13 cellular contexts compared by ENCODE assay signal in the genomic region with DNA sequence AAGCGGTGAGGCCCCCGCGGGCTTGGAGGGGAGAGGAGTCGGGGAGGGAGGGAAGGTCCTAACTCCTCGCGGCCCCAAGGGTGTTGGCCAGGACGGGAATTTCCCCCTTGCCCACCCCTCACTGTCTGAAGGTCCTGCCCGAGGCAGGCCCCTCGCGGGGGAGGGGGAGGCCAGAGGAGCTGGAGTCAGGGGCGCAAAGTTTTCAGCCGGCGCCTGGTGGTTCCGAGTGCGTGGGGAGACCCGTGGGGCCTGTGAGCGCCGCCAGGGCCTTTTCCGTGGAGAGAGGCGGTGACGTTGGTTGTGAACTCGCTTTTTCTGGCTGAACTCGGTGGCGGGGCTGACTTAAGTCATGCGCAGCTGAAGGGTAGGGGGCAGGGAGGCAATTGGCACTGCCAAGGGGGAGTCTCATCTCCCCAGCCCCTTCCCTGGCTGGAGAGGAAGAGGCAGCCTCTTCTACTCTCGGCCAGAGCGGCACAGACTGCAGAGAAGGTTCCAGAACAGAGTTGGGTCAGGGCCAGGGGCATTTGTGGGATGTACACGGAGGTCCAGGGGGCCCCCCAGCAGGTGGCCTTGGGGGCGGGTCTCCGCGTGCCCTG. TPM values are rescaled to one million over a fixed set of nuclear protein-coding genes. Genes with fewer than 3 reads are reported as not detected.
DNase-seq lines count a peak whose midpoint lies in the region; ATAC-seq, FAIRE-seq and TF ChIP-seq lines count a peak whose summit lies in the region.
"Had no signal": no experiment of that assay in that cellular context is flagged by ENCODE, and none has a peak within 500 bp of the region (broad histone marks: within the 10 kb centered on the region; RNA-seq: fewer than 3 reads in every experiment).

No MANE protein-coding gene starts in this region.

- peak overlapping the region; percentile 15 for H4K91ac ChIP-seq in H1 (replicated peaks; ENCODE audit: insufficient read length, low read length)

- H3K27ac Mint-ChIP-seq in mesothelial cell of epicardium = peak overlapping the region; percentile 47

- peak; percentile 39 for DNase-seq in NCI-H2227 (lab: John Stamatoyannopoulos, UW; ENCODE audit: unreplicated experiment)
- DNase-seq in NCI-H2227 treated with DMSO at 0.1 percent for 48 hours (lab: John Stamatoyannopoulos, UW) = no peak
- DNase-seq in H1 (ENCODE audit: low read depth in 1 of 2, low spot score in 2 of 2) = no peak
- no peak for DNase-seq in mesothelial cell of epicardium (ENCODE audit: low spot score in 2 of 2, unreplicated experiment in 2 of 2)
- DNase-seq in thyroid gland = no peak
- no peak for DNase-seq in mesenteric fat pad (ENCODE audit: low spot score)
- DNase-seq: 8988T had no signal

- H3K9me3 Mint-ChIP-seq in mesothelial cell of epicardium = no peaks in the 10 kb centered on the region

- no peak overlapping the region for H2AK5ac ChIP-seq in H1 (ENCODE audit: low read depth, low read length)

- peaks cover 3% of the 10 kb centered on the region; the same call in 1 of the 2 replicates for H3K23me2 ChIP-seq in H1 (ENCODE audit: low read depth, low read length)

- CTCF ChIA-PET in H1 (lab: Charles Lee; ENCODE audit: partially characterized antibody) = interaction anchor here (1.0 kb wide), 1 partner anchor 9 kb away, joined by 3 read pairs; no protein-coding TSS in a partner anchor

- intact Hi-C loops in thyroid gland (cut with DNase I) = no loop called here

- no peak for FAIRE-seq in H1 (lab: Jason Lieb, UNC)
- FAIRE-seq: colon, HTR-8/SVneo had no signal

- H3K18ac ChIP-seq in H1 (ENCODE audit: extremely low read depth, low read length) = peak overlapping the region; percentile 60

- H2BK20ac ChIP-seq in H1 (ENCODE audit: low read length) = no peak overlapping the region

- no peak overlapping the region for H2AFZ ChIP-seq in H1 (ENCODE audit: low read length)

- peaks cover 32% of the 10 kb centered on the region for H3K27me3 Mint-ChIP-seq in mesothelial cell of epicardium (ENCODE audit: low read depth)

- H3K36me3 ChIP-seq in H1 (ENCODE audit: control insufficient read depth in 2 of 4, insufficient read depth in 4 of 4, low read length in 3 of 4) = no peaks in the 10 kb centered on the region
- H3K36me3 ChIP-seq in thyroid gland = no peaks in the 10 kb centered on the region

- H4K8ac ChIP-seq in H1 (ENCODE audit: extremely low read depth, insufficient read depth, low read length) = no peak overlapping the region; the same call in 1 of the 2 replicates

- peak overlapping the region; percentile 60 for H3K4me3 Mint-ChIP-seq in mesothelial cell of epicardium

- peaks cover 8 to 22% of the 10 kb centered on the region in 2 experiments for H4K20me1 ChIP-seq in H1 (replicated peaks in 1 of 2; ENCODE audit: control insufficient read depth in 1 of 2, insufficient read depth in 2 of 2, low read length in 2 of 2)

- no peak overlapping the region for H2BK5ac ChIP-seq in H1 (ENCODE audit: low read depth, low read length)

- WGBS in H1 (ENCODE audit: extremely low coverage in 1 of 2, insufficient coverage in 1 of 2, insufficient read length in 1 of 2, insufficient replicate concordance in 2 of 2, low coverage in 1 of 2, low lambda C conversion rate in 2 of 2, missing lambda C conversion rate in 1 of 2), 2 experiments = 28% methylated on average over 27 of the region's 31 CpGs; no CpG with 5 or more reads in 1 of the 2 experiments
- WGBS in thyroid gland, 2 donors = 30 to 39% methylated on average over 22 to 26 of the region's 31 CpGs

- no peak overlapping the region for H3K27ac ChIP-seq in H1 (ENCODE audit: low read depth, low read length)
- H3K27ac ChIP-seq in thyroid gland = peak overlapping the region in 2 of 3 donors; percentile 7 to 65

- TF ChIP-seq CTCF in H1 (IDR thresholded peaks at IDR 0.05; ENCODE audit: control extremely low read depth in 1 of 3, insufficient read depth in 1 of 3, low read depth in 1 of 3, low read length in 3 of 3) (no peak), mesothelial cell of epicardium (IDR thresholded peaks at IDR 0.05; ENCODE audit: unreplicated experiment) (no peak), thyroid gland (IDR thresholded peaks at IDR 0.05) (no peak)

- no peak overlapping the region for H3K56ac ChIP-seq in H1 (replicated peaks; ENCODE audit: insufficient read length, low read depth, low read length)

- TF ChIP-seq EP300 in H1 (IDR thresholded peaks at IDR 0.05; ENCODE audit: borderline replicate concordance in 1 of 2, low read depth in 2 of 2, low read length in 2 of 2) = no peak

- H3K4me3 ChIP-seq in H1 (ENCODE audit: extremely low read depth in 1 of 4, insufficient read depth in 2 of 4, low read depth in 3 of 4, low read length in 4 of 4) (peak overlapping the region; percentile 21 to 65 (median 32); a peak in 6 of 8 replicates), thyroid gland (replicated peaks in 1 of 3) (peak overlapping the region in 1 of 3 donors; percentile 28)

- H3K4me1 Mint-ChIP-seq in mesothelial cell of epicardium = peaks cover 18% of the 10 kb centered on the region

- TF ChIP-seq POLR2A in H1 (IDR thresholded peaks at IDR 0.05; ENCODE audit: control extremely low read depth in 1 of 2, low read depth in 2 of 2, low read length in 2 of 2) = no peak
- TF ChIP-seq POLR2A in thyroid gland (IDR thresholded peaks at IDR 0.05) = no peak

- ATAC-seq in HG03571 (IDR thresholded peaks at IDR 0.05; ENCODE audit: unreplicated experiment) = no peak
- ATAC-seq in HG03521 (IDR thresholded peaks at IDR 0.05; ENCODE audit: unreplicated experiment) = no peak

- H3K9me3 ChIP-seq in H1 (ENCODE audit: insufficient read depth in 2 of 2, low read depth in 1 of 2, low read length in 1 of 2) (no peaks in the 10 kb centered on the region), thyroid gland (no peaks in the 10 kb centered on the region)

- H3K14ac ChIP-seq in H1 (ENCODE audit: insufficient read length) = no peak overlapping the region

- H3K9ac ChIP-seq in H1 (replicated peaks in 1 of 4; ENCODE audit: extremely low read depth in 1 of 4, low read depth in 3 of 4, low read length in 3 of 4) = no peak overlapping the region

- TF ChIP-seq RAD21 in H1 (IDR thresholded peaks at IDR 0.05 in 1 of 2, conservative IDR thresholded peaks at IDR 0.05 in 1 of 2; ENCODE audit: low read depth in 2 of 2, low read length in 2 of 2) = no peak

- H3K4ac ChIP-seq in H1 (replicated peaks; ENCODE audit: insufficient read length, low read depth, low read length) = no peak overlapping the region

- no peak overlapping the region for H3K23ac ChIP-seq in H1 (ENCODE audit: insufficient read length)

- H4K5ac ChIP-seq in H1 (ENCODE audit: insufficient read length, low read depth, low read length) = no peak overlapping the region

- peaks cover 0 to 26% of the 10 kb centered on the region in 2 experiments; a peak in 1 of 4 replicates for H3K79me2 ChIP-seq in H1 (ENCODE audit: control insufficient read depth in 1 of 2, insufficient read depth in 2 of 2, low read length in 2 of 2)

- H2BK12ac ChIP-seq in H1 (ENCODE audit: low read depth, low read length) = no peak overlapping the region

- H3K79me1 ChIP-seq in H1 (ENCODE audit: low read depth, low read length) = peaks cover 9% of the 10 kb centered on the region

- no peak overlapping the region for H2BK120ac ChIP-seq in H1 (replicated peaks; ENCODE audit: low read depth, low read length)

- peaks cover 0 to 18% (median 14%) of the 10 kb centered on the region in 4 experiments; a peak in 5 of 7 replicates for H3K4me1 ChIP-seq in H1 (replicated peaks in 1 of 4; ENCODE audit: control insufficient read depth in 3 of 4, insufficient read depth in 4 of 4, low read length in 3 of 4)
- peaks cover 7 to 28% of the 10 kb centered on the region in 2 donors for H3K4me1 ChIP-seq in thyroid gland

- H3K4me2 ChIP-seq in H1 (ENCODE audit: insufficient read depth in 1 of 2, low read depth in 2 of 2, low read length in 2 of 2) = peak overlapping the region; percentile 46 to 63

- no peak overlapping the region for H2BK15ac ChIP-seq in H1 (ENCODE audit: low read length)

- H3K27me3 ChIP-seq in H1 (replicated peaks in 1 of 4; ENCODE audit: control insufficient read depth in 3 of 4, extremely low read depth in 1 of 4, insufficient read depth in 3 of 4, low read length in 3 of 4) (peaks cover 0 to 4% (median 0%) of the 10 kb centered on the region in 4 experiments; a peak in 1 of 7 replicates), thyroid gland (no peaks in the 10 kb centered on the region)

- POLR2A ChIA-PET in H1 (lab: Charles Lee; ENCODE audit: partially characterized antibody) = interaction anchor here (0.8 kb wide), 1 partner anchor 22 kb away, joined by 3 read pairs; no protein-coding TSS in a partner anchor

- H3K36me3 Mint-ChIP-seq in mesothelial cell of epicardium = no peaks in the 10 kb centered on the region

TF ChIP-seq in H1, 55 proteins besides CTCF, POLR2A, EP300 and RAD21 (continues in another document):
- TF ChIP-seq EGR1 (IDR thresholded peaks at IDR 0.05; ENCODE audit: borderline replicate concordance, low read depth, low read length) (no peak), RNF2 (IDR thresholded peaks at IDR 0.05; ENCODE audit: borderline replicate concordance, low read depth, low read length, missing control alignments, poor library complexity, severe bottlenecking) (no peak), POU5F1 (IDR thresholded peaks at IDR 0.05; ENCODE audit: low read depth, low read length) (no peak)

RNA-seq across cellular contexts. Expression of gene CACNA1H, which starts 1.5 kb away (rescaled TPM):
- 27.2 and 28.7 TPM in 2 replicates for total RNA-seq in H1 (2021; fragmentation: NEBNext Ultra II Directional; extraction: Animal tissue kit (Norgen Biotek cat#: 25700))
- polyA plus RNA-seq in H1 (2011; rRNA removed) = 14.0 and 27.4 TPM in 2 replicates
- polyA plus RNA-seq in H1 (2011; cell fraction: cytosol; rRNA removed) = 21.0 TPM
- 192 TPM for polyA plus RNA-seq in H1 (2011; cell fraction: nucleus; rRNA removed)
- polyA plus RNA-seq in H1 (2012, experiment 1 of 2) = 17.0 to 33.1 TPM (median 28.7 TPM) in 4 replicates
- 13.4 TPM for polyA plus RNA-seq in H1 (2012, experiment 2 of 2)
- polyA plus RNA-seq in H1 (2013, experiment 1 of 2) = 23.4 TPM
- polyA plus RNA-seq in H1 (2013, experiment 2 of 2) = 21.4 TPM
- 19.8 and 20.5 TPM in 2 replicates for polyA minus RNA-seq in H1 (2011; rRNA and poly(A)+ RNA removed)
- polyA minus RNA-seq in H1 (2011; cell fraction: cytosol; rRNA and poly(A)+ RNA removed) = 16.3 TPM
- polyA minus RNA-seq in H1 (2011; cell fraction: nucleus; rRNA and poly(A)+ RNA removed) = 43.3 TPM
- 40.8 to 49.1 TPM (median 41.8 TPM) in 3 replicates for total RNA-seq in mesothelial cell of epicardium
- total RNA-seq in thyroid gland = 10 to 100 TPM in 2 of 4 donors, 1 to 10 TPM in 2; 8.4 to 12.4 (median 9.3) TPM
- total RNA-seq in mesenteric fat pad = 2.6 TPM

RNA-seq across cellular contexts. Expression of gene C1QTNF8, which starts 58.3 kb away (rescaled TPM):
- not detected in 2 replicates for total RNA-seq in H1 (2021; fragmentation: NEBNext Ultra II Directional; extraction: Animal tissue kit (Norgen Biotek cat#: 25700))
- not detected in 2 replicates for polyA plus RNA-seq in H1 (2011; rRNA removed)
- polyA plus RNA-seq in H1 (2011; cell fraction: cytosol; rRNA removed) = not detected
- polyA plus RNA-seq in H1 (2011; cell fraction: nucleus; rRNA removed) = 0.06 TPM
- polyA plus RNA-seq in H1 (2012, experiment 1 of 2) = 0.19 TPM in 1 of 4 replicates, not detected in the others
- not detected for polyA plus RNA-seq in H1 (2012, experiment 2 of 2)
- not detected for polyA plus RNA-seq in H1 (2013, experiment 1 of 2)
- not detected for polyA plus RNA-seq in H1 (2013, experiment 2 of 2)
- not detected in 2 replicates for polyA minus RNA-seq in H1 (2011; rRNA and poly(A)+ RNA removed)
- not detected for polyA minus RNA-seq in H1 (2011; cell fraction: cytosol; rRNA and poly(A)+ RNA removed)
- not detected for polyA minus RNA-seq in H1 (2011; cell fraction: nucleus; rRNA and poly(A)+ RNA removed)
- total RNA-seq in mesothelial cell of epicardium = 0.20 TPM in 1 of 3 replicates, not detected in the others
- not detected for total RNA-seq in thyroid gland
- total RNA-seq in mesenteric fat pad = not detected
- total RNA-seq: kidney epithelial cell, subcutaneous adipose tissue had no signal
